In genomic region chr22:20811971-20812660, GRCh38 we compare ENCODE assay signal across 32 cellular contexts. TPM values are rescaled to one million over a fixed set of nuclear protein-coding genes. Genes with fewer than 3 reads are reported as not detected.
"Had no signal": no experiment of that assay in that cellular context is flagged by ENCODE, and none has a peak within 500 bp of the region (broad histone marks: within the 10 kb centered on the region; RNA-seq: fewer than 3 reads in every experiment).

No MANE protein-coding gene starts in this region.

- H3K4me1 Mint-ChIP-seq: neural progenitor cell had no signal

- H3K4me3 Mint-ChIP-seq: activated CD4-positive, alpha-beta memory T cell treated with anti-CD3 and anti-CD28 coated beads for 36 hours; activated CD4-positive, alpha-beta T cell treated with anti-CD3 and anti-CD28 coated beads, Interleukin-2, amount 10 ng/mL, durations not matched to agents 24 days and 14 days; activated T-helper 1 cell treated with anti-CD3 and anti-CD28 coated beads, Interleukin-12 subunit alpha, Interleukin-12 subunit beta, Interleukin-2, Interleukin-4 antibody, amounts not matched to agents 30 ng/mL and 10 ng/mL and 1 ng/mL, durations not matched to agents 14 hours and 24 hours and 36 hours; neural progenitor cell; T-helper 1 cell treated with Interleukin-12 subunit alpha and Interleukin-12 subunit beta and Interleukin-4 antibody, amounts not matched to agents 30 μg/mL and 1 μg/mL, for 36 hours had no signal

- H3K4me1 ChIP-seq: gastroesophageal sphincter, neural progenitor cell, parathyroid adenoma, testis, transverse colon had no signal

- H3K27ac Mint-ChIP-seq: activated CD4-positive, alpha-beta memory T cell treated with anti-CD3 and anti-CD28 coated beads for 36 hours; activated CD4-positive, alpha-beta T cell treated with anti-CD3 and anti-CD28 coated beads, Interleukin-2, amount 10 ng/mL, durations not matched to agents 24 days and 14 days; neural progenitor cell; T-helper 1 cell treated with Interleukin-12 subunit alpha and Interleukin-12 subunit beta and Interleukin-4 antibody, amounts not matched to agents 30 μg/mL and 1 μg/mL, for 36 hours had no signal

- H3K27me3 ChIP-seq: brain microvascular endothelial cell, dorsolateral prefrontal cortex, gastroesophageal sphincter, hepatocyte, neural progenitor cell, testis, transverse colon had no signal

- ATAC-seq: activated CD4-positive, CD25-positive, alpha-beta regulatory T cell treated with anti-CD3 and anti-CD28 coated beads, Interleukin-2, amount 50 U/mL, for 24 hours; gastroesophageal sphincter; left cardiac atrium; naive thymus-derived CD4-positive, alpha-beta T cell; right cardiac atrium had no signal

- H3K27ac ChIP-seq: brain microvascular endothelial cell, coronary artery, gastroesophageal sphincter, hepatocyte, neural progenitor cell, parathyroid adenoma, testis, transverse colon, VCaP had no signal

- H3K36me3 ChIP-seq: neural progenitor cell had no signal

- H3K27me3 Mint-ChIP-seq: activated CD4-positive, alpha-beta memory T cell treated with anti-CD3 and anti-CD28 coated beads for 36 hours; activated CD4-positive, alpha-beta T cell treated with anti-CD3 and anti-CD28 coated beads, Interleukin-2, amount 10 ng/mL, durations not matched to agents 24 days and 14 days; naive thymus-derived CD4-positive, alpha-beta T cell had no signal

- H3K9me3 ChIP-seq: gastroesophageal sphincter, testis, transverse colon had no signal

- DNase-seq: activated CD4-positive, alpha-beta memory T cell treated with anti-CD3 and anti-CD28 coated beads for 36 hours; activated CD4-positive, alpha-beta T cell treated with anti-CD3 and anti-CD28 coated beads, Interleukin-2, amount 10 ng/mL, durations not matched to agents 24 days and 14 days; activated effector memory CD4-positive, alpha-beta T cell treated with anti-CD3 and anti-CD28 coated beads, Interleukin-2, amount 50 U/mL, for 16 hours; activated naive CD4-positive, alpha-beta T cell treated with anti-CD3 and anti-CD28 coated beads, Interleukin-2, amount 50 U/mL, for 16 hours; brain microvascular endothelial cell; effector memory CD4-positive, alpha-beta T cell; erythroblast; islet precursor cell; left cardiac atrium; mammary epithelial cell; midbrain; naive thymus-derived CD4-positive, alpha-beta T cell; occipital lobe; right cardiac atrium; stimulated activated CD4-positive, alpha-beta T cell treated with anti-CD3 and anti-CD28 coated beads, Interleukin-15, amount 100 ng/mL, for 24 hours; stimulated activated CD4-positive, alpha-beta T cell treated with anti-CD3 and anti-CD28 coated beads, Interleukin-2, amount 100 ng/mL, for 24 hours; stimulated activated naive CD8-positive, alpha-beta T cell treated with anti-CD3 and anti-CD28 coated beads, Interleukin-15, Interleukin-2, amounts not matched to agents 100 U/mL and 50 U/mL, for 24 hours; SW 1271; T-helper 9 cell; testis; transverse colon had no signal

- H3K4me3 ChIP-seq: coronary artery, dorsolateral prefrontal cortex, gastroesophageal sphincter, hepatocyte, neural progenitor cell, testis, transverse colon had no signal

- H3K9me3 Mint-ChIP-seq: activated CD4-positive, alpha-beta memory T cell treated with anti-CD3 and anti-CD28 coated beads for 36 hours; activated CD4-positive, alpha-beta T cell treated with anti-CD3 and anti-CD28 coated beads, Interleukin-2, amount 10 ng/mL, durations not matched to agents 24 days and 14 days; activated T-helper 1 cell treated with anti-CD3 and anti-CD28 coated beads, Interleukin-12 subunit alpha, Interleukin-12 subunit beta, Interleukin-2, Interleukin-4 antibody, amounts not matched to agents 30 ng/mL and 10 ng/mL and 1 ng/mL, durations not matched to agents 14 hours and 24 hours and 36 hours; naive thymus-derived CD4-positive, alpha-beta T cell; neural progenitor cell; T-helper 1 cell treated with Interleukin-12 subunit alpha and Interleukin-12 subunit beta and Interleukin-4 antibody, amounts not matched to agents 30 μg/mL and 1 μg/mL, for 36 hours had no signal

RNA-seq across cellular contexts. Expression of gene SERPIND1, which starts 38.2 kb away (rescaled TPM):
- total RNA-seq: activated CD4-positive, alpha-beta memory T cell treated with anti-CD3 and anti-CD28 coated beads for 36 hours; activated CD4-positive, alpha-beta T cell treated with anti-CD3 and anti-CD28 coated beads, Interleukin-2, amount 10 ng/mL, durations not matched to agents 24 days and 14 days; activated T-helper 1 cell treated with anti-CD3 and anti-CD28 coated beads, Interleukin-12 subunit alpha, Interleukin-12 subunit beta, Interleukin-2, Interleukin-4 antibody, amounts not matched to agents 30 ng/mL and 10 ng/mL and 1 ng/mL, durations not matched to agents 14 hours and 24 hours and 36 hours; astrocyte; mammary epithelial cell; naive thymus-derived CD4-positive, alpha-beta T cell; transverse colon had no signal
- polyA plus RNA-seq: mammary epithelial cell had no signal
